ENCODE assay signal across 1 cellular context in the genomic region with DNA sequence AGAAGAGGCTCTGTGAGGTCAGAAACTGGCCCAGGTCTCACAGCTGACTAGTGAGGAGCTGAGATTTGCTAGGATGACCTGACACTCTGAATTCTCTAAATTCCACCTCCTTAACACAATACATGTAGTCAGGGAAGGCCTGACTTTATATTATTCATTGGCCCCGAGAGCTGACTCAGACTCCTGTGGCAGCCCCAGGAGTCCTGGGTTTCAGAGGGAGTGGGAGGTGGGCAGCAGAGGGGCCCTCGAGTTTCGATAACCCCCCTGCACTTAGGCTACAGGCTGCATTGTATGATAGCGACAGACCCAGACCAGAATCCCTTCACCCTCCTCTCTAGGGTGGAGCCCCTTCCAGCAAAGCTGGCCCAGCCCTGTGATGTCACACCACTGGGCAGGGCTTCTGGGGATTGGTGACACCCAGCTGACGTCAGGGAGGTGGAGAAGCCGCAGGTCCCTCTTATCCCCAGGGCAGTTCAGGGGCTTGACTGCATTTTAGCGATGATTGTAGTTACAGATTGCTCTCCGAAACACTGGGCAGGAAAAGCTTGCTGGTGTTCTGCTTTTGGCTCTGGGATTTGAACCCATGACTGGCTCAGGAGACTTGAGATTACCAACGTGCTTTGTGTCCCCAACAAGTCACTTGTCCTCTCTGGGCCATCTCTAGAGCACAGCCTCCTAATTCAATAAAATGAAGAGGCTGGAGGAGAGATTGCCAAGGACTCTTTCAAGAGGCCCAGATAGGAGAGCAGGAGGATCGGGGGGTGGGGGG.
TF ChIP-seq lines count a peak whose summit lies in the region.

No MANE protein-coding gene starts in this region.

TF ChIP-seq in K562, 482 proteins besides CTCF, POLR2A, EP300 and RAD21 (continued from another document and continues in another):
- TF ChIP-seq, protein P1, sequence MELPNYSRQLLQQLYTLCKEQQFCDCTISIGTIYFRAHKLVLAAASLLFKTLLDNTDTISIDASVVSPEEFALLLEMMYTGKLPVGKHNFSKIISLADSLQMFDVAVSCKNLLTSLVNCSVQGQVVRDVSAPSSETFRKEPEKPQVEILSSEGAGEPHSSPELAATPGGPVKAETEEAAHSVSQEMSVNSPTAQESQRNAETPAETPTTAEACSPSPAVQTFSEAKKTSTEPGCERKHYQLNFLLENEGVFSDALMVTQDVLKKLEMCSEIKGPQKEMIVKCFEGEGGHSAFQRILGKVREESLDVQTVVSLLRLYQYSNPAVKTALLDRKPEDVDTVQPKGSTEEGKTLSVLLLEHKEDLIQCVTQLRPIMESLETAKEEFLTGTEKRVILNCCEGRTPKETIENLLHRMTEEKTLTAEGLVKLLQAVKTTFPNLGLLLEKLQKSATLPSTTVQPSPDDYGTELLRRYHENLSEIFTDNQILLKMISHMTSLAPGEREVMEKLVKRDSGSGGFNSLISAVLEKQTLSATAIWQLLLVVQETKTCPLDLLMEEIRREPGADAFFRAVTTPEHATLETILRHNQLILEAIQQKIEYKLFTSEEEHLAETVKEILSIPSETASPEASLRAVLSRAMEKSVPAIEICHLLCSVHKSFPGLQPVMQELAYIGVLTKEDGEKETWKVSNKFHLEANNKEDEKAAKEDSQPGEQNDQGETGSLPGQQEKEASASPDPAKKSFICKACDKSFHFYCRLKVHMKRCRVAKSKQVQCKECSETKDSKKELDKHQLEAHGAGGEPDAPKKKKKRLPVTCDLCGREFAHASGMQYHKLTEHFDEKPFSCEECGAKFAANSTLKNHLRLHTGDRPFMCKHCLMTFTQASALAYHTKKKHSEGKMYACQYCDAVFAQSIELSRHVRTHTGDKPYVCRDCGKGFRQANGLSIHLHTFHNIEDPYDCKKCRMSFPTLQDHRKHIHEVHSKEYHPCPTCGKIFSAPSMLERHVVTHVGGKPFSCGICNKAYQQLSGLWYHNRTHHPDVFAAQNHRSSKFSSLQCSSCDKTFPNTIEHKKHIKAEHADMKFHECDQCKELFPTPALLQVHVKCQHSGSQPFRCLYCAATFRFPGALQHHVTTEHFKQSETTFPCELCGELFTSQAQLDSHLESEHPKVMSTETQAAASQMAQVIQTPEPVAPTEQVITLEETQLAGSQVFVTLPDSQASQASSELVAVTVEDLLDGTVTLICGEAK (IDR thresholded peaks at IDR 0.05) = peak; percentile 28; the same call in 1 of the 2 replicates
- TF ChIP-seq, protein P1 (CRISPR knock-in tag; IDR thresholded peaks at IDR 0.05) = no peak
- TF ChIP-seq, protein P2, sequence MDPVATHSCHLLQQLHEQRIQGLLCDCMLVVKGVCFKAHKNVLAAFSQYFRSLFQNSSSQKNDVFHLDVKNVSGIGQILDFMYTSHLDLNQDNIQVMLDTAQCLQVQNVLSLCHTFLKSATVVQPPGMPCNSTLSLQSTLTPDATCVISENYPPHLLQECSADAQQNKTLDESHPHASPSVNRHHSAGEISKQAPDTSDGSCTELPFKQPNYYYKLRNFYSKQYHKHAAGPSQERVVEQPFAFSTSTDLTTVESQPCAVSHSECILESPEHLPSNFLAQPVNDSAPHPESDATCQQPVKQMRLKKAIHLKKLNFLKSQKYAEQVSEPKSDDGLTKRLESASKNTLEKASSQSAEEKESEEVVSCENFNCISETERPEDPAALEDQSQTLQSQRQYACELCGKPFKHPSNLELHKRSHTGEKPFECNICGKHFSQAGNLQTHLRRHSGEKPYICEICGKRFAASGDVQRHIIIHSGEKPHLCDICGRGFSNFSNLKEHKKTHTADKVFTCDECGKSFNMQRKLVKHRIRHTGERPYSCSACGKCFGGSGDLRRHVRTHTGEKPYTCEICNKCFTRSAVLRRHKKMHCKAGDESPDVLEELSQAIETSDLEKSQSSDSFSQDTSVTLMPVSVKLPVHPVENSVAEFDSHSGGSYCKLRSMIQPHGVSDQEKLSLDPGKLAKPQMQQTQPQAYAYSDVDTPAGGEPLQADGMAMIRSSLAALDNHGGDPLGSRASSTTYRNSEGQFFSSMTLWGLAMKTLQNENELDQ (CRISPR knock-in tag; IDR thresholded peaks at IDR 0.05; ENCODE audit: borderline replicate concordance) = no peak
- TF ChIP-seq ESRRB (CRISPR knock-in tag; IDR thresholded peaks at IDR 0.05; ENCODE audit: borderline replicate concordance) (no peak), NCOA1 (IDR thresholded peaks at IDR 0.05; ENCODE audit: low read depth) (no peak), NUFIP1 (IDR thresholded peaks at IDR 0.05; ENCODE audit: partially characterized antibody) (no peak), RBM39 (optimal IDR thresholded peaks at IDR 0.05; ENCODE audit: low read depth, low read length) (no peak), KDM2B (CRISPR knock-in tag; IDR thresholded peaks at IDR 0.05) (no peak), SNIP1 (IDR thresholded peaks at IDR 0.05; ENCODE audit: low read depth) (no peak), POLR3G (IDR thresholded peaks at IDR 0.05; ENCODE audit: extremely low read depth, insufficient read length, insufficient replicate concordance) (no peak), CBFA2T3 (IDR thresholded peaks at IDR 0.05) (peak; percentile 73), ZNF589 (CRISPR knock-in tag; IDR thresholded peaks at IDR 0.05; ENCODE audit: low read depth) (no peak), JUND (IDR thresholded peaks at IDR 0.05; ENCODE audit: borderline replicate concordance, low read depth, low read length) (peak; percentile 69; the same call in 1 of the 2 replicates), JUND (tag; IDR thresholded peaks at IDR 0.05; ENCODE audit: borderline replicate concordance, low read depth, low read length) (peak; percentile 25; the same call in 2 of the 3 replicates), GTF2A2 (tag; IDR thresholded peaks at IDR 0.05) (no peak), MBD2 (IDR thresholded peaks at IDR 0.05; ENCODE audit: borderline replicate concordance, low read depth) (0 out of 2 replicates have a peak, but pooled peaks have one; percentile 30), PHF8 (IDR thresholded peaks at IDR 0.05; ENCODE audit: borderline replicate concordance, low read length) (peak; percentile 28; the same call in 1 of the 2 replicates), L3MBTL2 (IDR thresholded peaks at IDR 0.05) (peak; percentile 35; the same call in 1 of the 2 replicates), HDAC2 (IDR thresholded peaks at IDR 0.05) (peak; percentile 83; the same call in 1 of the 2 replicates)
- TF ChIP-seq, protein P3, sequence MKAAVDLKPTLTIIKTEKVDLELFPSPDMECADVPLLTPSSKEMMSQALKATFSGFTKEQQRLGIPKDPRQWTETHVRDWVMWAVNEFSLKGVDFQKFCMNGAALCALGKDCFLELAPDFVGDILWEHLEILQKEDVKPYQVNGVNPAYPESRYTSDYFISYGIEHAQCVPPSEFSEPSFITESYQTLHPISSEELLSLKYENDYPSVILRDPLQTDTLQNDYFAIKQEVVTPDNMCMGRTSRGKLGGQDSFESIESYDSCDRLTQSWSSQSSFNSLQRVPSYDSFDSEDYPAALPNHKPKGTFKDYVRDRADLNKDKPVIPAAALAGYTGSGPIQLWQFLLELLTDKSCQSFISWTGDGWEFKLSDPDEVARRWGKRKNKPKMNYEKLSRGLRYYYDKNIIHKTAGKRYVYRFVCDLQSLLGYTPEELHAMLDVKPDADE (conservative IDR thresholded peaks at IDR 0.05; ENCODE audit: control insufficient read depth, low read depth, low read length) = no peak
- TF ChIP-seq, protein P4, sequence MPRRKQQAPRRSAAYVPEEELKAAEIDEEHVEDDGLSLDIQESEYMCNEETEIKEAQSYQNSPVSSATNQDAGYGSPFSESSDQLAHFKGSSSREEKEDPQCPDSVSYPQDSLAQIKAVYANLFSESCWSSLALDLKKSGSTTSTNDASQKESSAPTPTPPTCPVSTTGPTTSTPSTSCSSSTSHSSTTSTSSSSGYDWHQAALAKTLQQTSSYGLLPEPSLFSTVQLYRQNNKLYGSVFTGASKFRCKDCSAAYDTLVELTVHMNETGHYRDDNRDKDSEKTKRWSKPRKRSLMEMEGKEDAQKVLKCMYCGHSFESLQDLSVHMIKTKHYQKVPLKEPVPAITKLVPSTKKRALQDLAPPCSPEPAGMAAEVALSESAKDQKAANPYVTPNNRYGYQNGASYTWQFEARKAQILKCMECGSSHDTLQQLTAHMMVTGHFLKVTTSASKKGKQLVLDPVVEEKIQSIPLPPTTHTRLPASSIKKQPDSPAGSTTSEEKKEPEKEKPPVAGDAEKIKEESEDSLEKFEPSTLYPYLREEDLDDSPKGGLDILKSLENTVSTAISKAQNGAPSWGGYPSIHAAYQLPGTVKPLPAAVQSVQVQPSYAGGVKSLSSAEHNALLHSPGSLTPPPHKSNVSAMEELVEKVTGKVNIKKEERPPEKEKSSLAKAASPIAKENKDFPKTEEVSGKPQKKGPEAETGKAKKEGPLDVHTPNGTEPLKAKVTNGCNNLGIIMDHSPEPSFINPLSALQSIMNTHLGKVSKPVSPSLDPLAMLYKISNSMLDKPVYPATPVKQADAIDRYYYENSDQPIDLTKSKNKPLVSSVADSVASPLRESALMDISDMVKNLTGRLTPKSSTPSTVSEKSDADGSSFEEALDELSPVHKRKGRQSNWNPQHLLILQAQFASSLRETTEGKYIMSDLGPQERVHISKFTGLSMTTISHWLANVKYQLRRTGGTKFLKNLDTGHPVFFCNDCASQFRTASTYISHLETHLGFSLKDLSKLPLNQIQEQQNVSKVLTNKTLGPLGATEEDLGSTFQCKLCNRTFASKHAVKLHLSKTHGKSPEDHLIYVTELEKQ (CRISPR knock-in tag; IDR thresholded peaks at IDR 0.05) = no peak
- TF ChIP-seq, protein P5, sequence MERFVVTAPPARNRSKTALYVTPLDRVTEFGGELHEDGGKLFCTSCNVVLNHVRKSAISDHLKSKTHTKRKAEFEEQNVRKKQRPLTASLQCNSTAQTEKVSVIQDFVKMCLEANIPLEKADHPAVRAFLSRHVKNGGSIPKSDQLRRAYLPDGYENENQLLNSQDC (CRISPR knock-in tag; IDR thresholded peaks at IDR 0.05) = no peak
- TF ChIP-seq, protein P6, sequence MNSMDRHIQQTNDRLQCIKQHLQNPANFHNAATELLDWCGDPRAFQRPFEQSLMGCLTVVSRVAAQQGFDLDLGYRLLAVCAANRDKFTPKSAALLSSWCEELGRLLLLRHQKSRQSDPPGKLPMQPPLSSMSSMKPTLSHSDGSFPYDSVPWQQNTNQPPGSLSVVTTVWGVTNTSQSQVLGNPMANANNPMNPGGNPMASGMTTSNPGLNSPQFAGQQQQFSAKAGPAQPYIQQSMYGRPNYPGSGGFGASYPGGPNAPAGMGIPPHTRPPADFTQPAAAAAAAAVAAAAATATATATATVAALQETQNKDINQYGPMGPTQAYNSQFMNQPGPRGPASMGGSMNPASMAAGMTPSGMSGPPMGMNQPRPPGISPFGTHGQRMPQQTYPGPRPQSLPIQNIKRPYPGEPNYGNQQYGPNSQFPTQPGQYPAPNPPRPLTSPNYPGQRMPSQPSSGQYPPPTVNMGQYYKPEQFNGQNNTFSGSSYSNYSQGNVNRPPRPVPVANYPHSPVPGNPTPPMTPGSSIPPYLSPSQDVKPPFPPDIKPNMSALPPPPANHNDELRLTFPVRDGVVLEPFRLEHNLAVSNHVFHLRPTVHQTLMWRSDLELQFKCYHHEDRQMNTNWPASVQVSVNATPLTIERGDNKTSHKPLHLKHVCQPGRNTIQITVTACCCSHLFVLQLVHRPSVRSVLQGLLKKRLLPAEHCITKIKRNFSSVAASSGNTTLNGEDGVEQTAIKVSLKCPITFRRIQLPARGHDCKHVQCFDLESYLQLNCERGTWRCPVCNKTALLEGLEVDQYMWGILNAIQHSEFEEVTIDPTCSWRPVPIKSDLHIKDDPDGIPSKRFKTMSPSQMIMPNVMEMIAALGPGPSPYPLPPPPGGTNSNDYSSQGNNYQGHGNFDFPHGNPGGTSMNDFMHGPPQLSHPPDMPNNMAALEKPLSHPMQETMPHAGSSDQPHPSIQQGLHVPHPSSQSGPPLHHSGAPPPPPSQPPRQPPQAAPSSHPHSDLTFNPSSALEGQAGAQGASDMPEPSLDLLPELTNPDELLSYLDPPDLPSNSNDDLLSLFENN (IDR thresholded peaks at IDR 0.05; ENCODE audit: low read depth in 2 of 2, low read length in 2 of 2) = no peak
- TF ChIP-seq, protein P7, sequence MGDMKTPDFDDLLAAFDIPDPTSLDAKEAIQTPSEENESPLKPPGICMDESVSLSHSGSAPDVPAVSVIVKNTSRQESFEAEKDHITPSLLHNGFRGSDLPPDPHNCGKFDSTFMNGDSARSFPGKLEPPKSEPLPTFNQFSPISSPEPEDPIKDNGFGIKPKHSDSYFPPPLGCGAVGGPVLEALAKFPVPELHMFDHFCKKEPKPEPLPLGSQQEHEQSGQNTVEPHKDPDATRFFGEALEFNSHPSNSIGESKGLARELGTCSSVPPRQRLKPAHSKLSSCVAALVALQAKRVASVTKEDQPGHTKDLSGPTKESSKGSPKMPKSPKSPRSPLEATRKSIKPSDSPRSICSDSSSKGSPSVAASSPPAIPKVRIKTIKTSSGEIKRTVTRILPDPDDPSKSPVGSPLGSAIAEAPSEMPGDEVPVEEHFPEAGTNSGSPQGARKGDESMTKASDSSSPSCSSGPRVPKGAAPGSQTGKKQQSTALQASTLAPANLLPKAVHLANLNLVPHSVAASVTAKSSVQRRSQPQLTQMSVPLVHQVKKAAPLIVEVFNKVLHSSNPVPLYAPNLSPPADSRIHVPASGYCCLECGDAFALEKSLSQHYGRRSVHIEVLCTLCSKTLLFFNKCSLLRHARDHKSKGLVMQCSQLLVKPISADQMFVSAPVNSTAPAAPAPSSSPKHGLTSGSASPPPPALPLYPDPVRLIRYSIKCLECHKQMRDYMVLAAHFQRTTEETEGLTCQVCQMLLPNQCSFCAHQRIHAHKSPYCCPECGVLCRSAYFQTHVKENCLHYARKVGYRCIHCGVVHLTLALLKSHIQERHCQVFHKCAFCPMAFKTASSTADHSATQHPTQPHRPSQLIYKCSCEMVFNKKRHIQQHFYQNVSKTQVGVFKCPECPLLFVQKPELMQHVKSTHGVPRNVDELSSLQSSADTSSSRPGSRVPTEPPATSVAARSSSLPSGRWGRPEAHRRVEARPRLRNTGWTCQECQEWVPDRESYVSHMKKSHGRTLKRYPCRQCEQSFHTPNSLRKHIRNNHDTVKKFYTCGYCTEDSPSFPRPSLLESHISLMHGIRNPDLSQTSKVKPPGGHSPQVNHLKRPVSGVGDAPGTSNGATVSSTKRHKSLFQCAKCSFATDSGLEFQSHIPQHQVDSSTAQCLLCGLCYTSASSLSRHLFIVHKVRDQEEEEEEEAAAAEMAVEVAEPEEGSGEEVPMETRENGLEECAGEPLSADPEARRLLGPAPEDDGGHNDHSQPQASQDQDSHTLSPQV (IDR thresholded peaks at IDR 0.05) = no peak
